27 cellular contexts compared by ENCODE assay signal in genomic region chr9:13762209-13762608, GRCh38.
"Had no signal": no experiment of that assay in that cellular context is flagged by ENCODE, and none has a peak within 500 bp of the region (broad histone marks: within the 10 kb centered on the region; RNA-seq: fewer than 3 reads in every experiment).

No MANE protein-coding gene starts in this region.

- H3K9me3 Mint-ChIP-seq: dendritic cell treated with granulocyte-macrophage colony-stimulating factor and Interleukin-4, amounts not matched to agents 40 ng/mL and 50 ng/mL, for 4 days; endodermal cell had no signal

- H3K36me3 Mint-ChIP-seq: memory B cell had no signal

- FAIRE-seq: endometrium, islet of Langerhans, keratinocyte had no signal

- DNase-seq: cerebellar nuclear complex; colonic mucosa; cortex of kidney; effector CD8-positive, alpha-beta T cell; effector memory CD8-positive, alpha-beta T cell; endodermal cell; erythroblast; esophagus squamous epithelium; foreskin fibroblast; foreskin melanocyte; head of caudate nucleus; heart right ventricle; hippocampal formation; left cardiac atrium; left lung; left ventricle myocardium superior; lower lobe of right lung; mesendoderm; mucosa of descending colon had no signal

- H3K9me3 ChIP-seq: colonic mucosa, esophagus squamous epithelium, gastroesophageal sphincter, heart right ventricle, left lung, lower lobe of right lung, mucosa of descending colon had no signal

- H3K4me1 Mint-ChIP-seq: endodermal cell, memory B cell had no signal

- H3K27ac Mint-ChIP-seq: dendritic cell treated with granulocyte-macrophage colony-stimulating factor and Interleukin-4, amounts not matched to agents 40 ng/mL and 50 ng/mL, for 4 days; effector memory CD8-positive, alpha-beta T cell; endodermal cell; memory B cell had no signal

- H3K27me3 Mint-ChIP-seq: dendritic cell treated with granulocyte-macrophage colony-stimulating factor and Interleukin-4, amounts not matched to agents 40 ng/mL and 50 ng/mL, for 4 days; effector memory CD8-positive, alpha-beta T cell; memory B cell had no signal

- H3K36me3 ChIP-seq: colonic mucosa, esophagus squamous epithelium, gastroesophageal sphincter, heart right ventricle, left lung, lower lobe of right lung had no signal

- H3K4me1 ChIP-seq: colonic mucosa, gastroesophageal sphincter, heart right ventricle, left lung, lower lobe of right lung had no signal

- H3K27ac ChIP-seq: colonic mucosa, epithelial cell of prostate, esophagus squamous epithelium, gastroesophageal sphincter, heart right ventricle, left lung, lower lobe of right lung had no signal

- H3K4me3 Mint-ChIP-seq: dendritic cell treated with granulocyte-macrophage colony-stimulating factor and Interleukin-4, amounts not matched to agents 40 ng/mL and 50 ng/mL, for 4 days; effector memory CD8-positive, alpha-beta T cell; endodermal cell; memory B cell had no signal

- H3K27me3 ChIP-seq: colonic mucosa, esophagus squamous epithelium, gastroesophageal sphincter, heart right ventricle, left lung had no signal

- H3K4me3 ChIP-seq: colonic mucosa, esophagus squamous epithelium, gastroesophageal sphincter, heart right ventricle, left lung, lower lobe of right lung, mucosa of descending colon had no signal

- ATAC-seq: effector memory CD8-positive, alpha-beta T cell; esophagus mucosa; gastroesophageal sphincter; heart right ventricle; left cardiac atrium; left lung; left ventricle myocardium superior; lower lobe of right lung; mucosa of descending colon had no signal
